ENCODE assay signal across 8 cellular contexts in the genomic region with DNA sequence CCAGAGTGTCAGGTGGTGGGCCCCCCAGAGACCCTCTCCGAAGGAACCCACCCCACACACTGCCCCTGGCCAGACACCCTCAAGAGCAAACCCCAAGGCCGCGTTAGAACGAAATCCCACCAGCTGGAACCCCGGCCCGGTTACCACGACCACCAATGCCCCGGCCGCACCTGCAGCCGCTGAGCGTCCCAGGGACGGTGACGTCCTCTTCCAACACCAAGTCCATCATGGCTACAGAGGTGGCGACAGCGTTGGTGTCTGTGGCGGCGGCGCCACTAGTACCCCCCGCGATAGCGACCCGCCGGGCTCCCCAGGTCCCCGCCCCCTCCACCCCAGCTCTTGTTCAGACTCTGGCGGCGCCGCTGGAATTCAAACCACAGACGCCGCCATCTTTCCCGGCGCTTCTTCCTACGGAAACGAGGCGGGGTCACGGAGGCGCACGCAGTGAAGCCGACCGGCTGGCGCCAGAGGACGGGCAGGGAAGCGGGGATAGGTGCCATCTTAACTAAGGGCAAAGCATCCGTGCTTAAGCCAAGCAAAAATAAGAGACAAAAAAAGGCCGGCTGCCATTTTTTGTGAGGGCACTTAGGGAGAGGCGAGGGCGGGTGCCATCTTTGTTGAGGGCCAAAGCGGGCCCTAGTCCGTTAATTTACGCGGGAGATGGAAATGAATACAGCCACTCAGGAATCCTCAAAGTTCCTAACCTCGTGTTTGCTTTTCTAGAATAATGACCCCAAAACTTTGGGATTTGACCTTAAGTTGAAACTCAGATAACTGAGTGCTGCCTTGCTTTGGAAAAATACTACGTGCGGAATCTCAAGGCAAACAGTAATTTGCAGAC. TPM values are rescaled to one million over a fixed set of nuclear protein-coding genes. Genes with fewer than 3 reads are reported as not detected.
DNase-seq lines count a peak whose midpoint lies in the region; ATAC-seq and TF ChIP-seq lines count a peak whose summit lies in the region.

Gene CDK5RAP2 (minus strand): TSS at position 418 of the 841 bp plus-strand sequence. CDS start 189 bp downstream, at position 229.

- intact Hi-C loops in activated CD4-positive, alpha-beta T cell treated with anti-CD3 and anti-CD28 coated beads, Interleukin-2, amount 10 ng/mL, durations not matched to agents 24 days and 14 days (cut with micrococcal nuclease): loop anchor here (1.0 to 5.0 kb wide), 5 partner anchors 134 to 623 kb away; partner anchors contain the start of gene MEGF9
- intact Hi-C loops in colonic mucosa (cut with DNase I): no loop called here

- no peak within 1 kb of the TSS for H3K27ac ChIP-seq in colonic mucosa
- peak within 1 kb of the TSS; percentile 80 for H3K27ac ChIP-seq in layer of hippocampus (ENCODE audit: low read depth, low read length)

- POLR2A ChIA-PET in BJ (lab: Charles Lee): no interaction called here

- peaks cover 20% of the 10 kb centered on the region for H3K36me3 Mint-ChIP-seq in activated CD4-positive, alpha-beta T cell treated with anti-CD3 and anti-CD28 coated beads, Interleukin-2, amount 10 ng/mL, durations not matched to agents 24 days and 14 days (ENCODE audit: low read depth)

- no peaks in the 10 kb centered on the region for H3K27me3 ChIP-seq in BJ (ENCODE audit: control insufficient read depth, insufficient read depth, low read length)
- no peaks in the 10 kb centered on the region for H3K27me3 ChIP-seq in colonic mucosa
- H3K27me3 ChIP-seq in layer of hippocampus (ENCODE audit: control insufficient read depth, insufficient read depth, low read length): no peaks in the 10 kb centered on the region

- ATAC-seq in GM19324 (IDR thresholded peaks at IDR 0.05; ENCODE audit: low FRiP score, unreplicated experiment): peak; percentile 92
- peak; percentile 92 for ATAC-seq in HG03469 (IDR thresholded peaks at IDR 0.05; ENCODE audit: unreplicated experiment)

- peaks cover 8% of the 10 kb centered on the region for H3K9me3 Mint-ChIP-seq in activated CD4-positive, alpha-beta T cell treated with anti-CD3 and anti-CD28 coated beads, Interleukin-2, amount 10 ng/mL, durations not matched to agents 24 days and 14 days

- no peaks in the 10 kb centered on the region for H3K27me3 Mint-ChIP-seq in activated CD4-positive, alpha-beta T cell treated with anti-CD3 and anti-CD28 coated beads, Interleukin-2, amount 10 ng/mL, durations not matched to agents 24 days and 14 days

- peak within 1 kb of the TSS; percentile 53 to 79 for H3K9ac ChIP-seq in colonic mucosa (ENCODE audit: low read depth in 2 of 2, low read length in 2 of 2)

- H3K9me3 ChIP-seq in colonic mucosa: no peaks in the 10 kb centered on the region

- peaks cover 8% of the 10 kb centered on the region for H3K4me1 ChIP-seq in colonic mucosa

- no peak for TF ChIP-seq CTCF in BJ (IDR thresholded peaks at IDR 0.05; ENCODE audit: insufficient read depth, low read depth, low read length)
- no peak for TF ChIP-seq CTCF in colonic mucosa (IDR thresholded peaks at IDR 0.05)

- H3K36me3 ChIP-seq in BJ (ENCODE audit: control insufficient read depth, insufficient read depth, low read length) (no peaks in the 10 kb centered on the region), colonic mucosa (no peaks in the 10 kb centered on the region)

- peaks cover 36% of the 10 kb centered on the region for H3K4me1 Mint-ChIP-seq in activated CD4-positive, alpha-beta T cell treated with anti-CD3 and anti-CD28 coated beads, Interleukin-2, amount 10 ng/mL, durations not matched to agents 24 days and 14 days

- H3K27ac Mint-ChIP-seq in activated CD4-positive, alpha-beta T cell treated with anti-CD3 and anti-CD28 coated beads, Interleukin-2, amount 10 ng/mL, durations not matched to agents 24 days and 14 days: peak within 1 kb of the TSS; percentile 94

- DNase-seq in BJ (ENCODE audit: low read depth): peak; percentile 95
- peak; percentile 85 for DNase-seq in NCI-H526 treated with DMSO at 0.1 percent for 48 hours (lab: John Stamatoyannopoulos, UW)
- DNase-seq in activated CD4-positive, alpha-beta T cell treated with anti-CD3 and anti-CD28 coated beads, Interleukin-2, amount 10 ng/mL, durations not matched to agents 24 days and 14 days: peak; percentile 98
- peak; percentile 95 for DNase-seq in colonic mucosa
- DNase-seq in stimulated activated CD4-positive, alpha-beta T cell treated with anti-CD3 and anti-CD28 coated beads, Interleukin-1b, Interleukin-23, amount 100 ng/mL, for 4 hours (ENCODE audit: low read depth in 2 of 2): peak; percentile 83 to 87

- H3K4me3 Mint-ChIP-seq in activated CD4-positive, alpha-beta T cell treated with anti-CD3 and anti-CD28 coated beads, Interleukin-2, amount 10 ng/mL, durations not matched to agents 24 days and 14 days: peak within 1 kb of the TSS; percentile 98

- H3K4me3 ChIP-seq in BJ (ENCODE audit: low read depth, low read length) (peak within 1 kb of the TSS; percentile 99), colonic mucosa (peak within 1 kb of the TSS; percentile 92)

- CTCF ChIA-PET in BJ (lab: Yijun Ruan, JAX): no interaction called here

RNA-seq across cellular contexts. Expression of gene CDK5RAP2, which starts in this region (rescaled TPM):
- 28.1 and 33.8 TPM in 2 replicates for polyA plus RNA-seq in BJ (2011; rRNA removed)
- 30.5 and 33.1 TPM in 2 replicates for polyA minus RNA-seq in BJ (2011; rRNA and poly(A)+ RNA removed)
- 69.3 and 70.0 TPM in 2 replicates for total RNA-seq in activated CD4-positive, alpha-beta T cell treated with anti-CD3 and anti-CD28 coated beads, Interleukin-2, amount 10 ng/mL, durations not matched to agents 24 days and 14 days
- total RNA-seq in colonic mucosa: 10 to 100 TPM; 31.9 to 45.8 TPM
